Comparison of ENCODE assay signal across 30 cellular contexts in the genomic region with DNA sequence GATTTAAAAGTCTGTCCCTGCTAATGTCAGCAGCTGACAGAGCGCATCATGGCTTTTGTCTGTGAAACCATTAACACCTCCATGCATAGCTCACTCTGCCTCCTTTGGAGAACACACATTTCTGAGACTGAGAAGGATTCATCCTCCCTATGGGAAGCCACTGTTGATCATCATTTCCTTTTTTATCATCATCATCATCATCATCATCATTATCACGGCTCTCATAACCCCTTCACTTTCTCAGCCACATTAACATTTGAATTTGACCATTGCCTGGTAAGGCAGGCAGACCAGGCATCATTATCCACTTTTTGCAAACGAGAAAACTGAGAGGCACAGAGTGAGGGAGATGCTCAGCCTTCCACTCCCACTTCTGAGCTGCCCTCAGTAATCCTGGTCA.
"Had no signal": no experiment of that assay in that cellular context is flagged by ENCODE, and none has a peak within 500 bp of the region (broad histone marks: within the 10 kb centered on the region; RNA-seq: fewer than 3 reads in every experiment).

No MANE protein-coding gene starts in this region.

- H3K4me1 ChIP-seq: ascending aorta, breast epithelium, colonic mucosa, esophagus squamous epithelium, gastroesophageal sphincter, heart right ventricle had no signal

- DNase-seq: activated CD4-positive, alpha-beta memory T cell treated with anti-CD3 and anti-CD28 coated beads, Interleukin-2, amount 10 ng/mL, durations not matched to agents 7 days and 5 days; activated CD4-positive, alpha-beta T cell treated with anti-CD3 and anti-CD28 coated beads for 1 hour; activated CD4-positive, alpha-beta T cell treated with anti-CD3 and anti-CD28 coated beads for 4 hours; activated CD4-positive, alpha-beta T cell treated with anti-CD3 and anti-CD28 coated beads, Interleukin-2, amount 10 ng/mL, durations not matched to agents 7 days and 5 days; activated CD4-positive, alpha-beta T cell treated with anti-CD3 and anti-CD28 coated beads, Interleukin-2, amount 50 U/mL, for 4 hours; activated CD8-positive, alpha-beta memory T cell treated with anti-CD3 and anti-CD28 coated beads, Interleukin-2, amount 50 U/mL, for 48 hours; activated gamma-delta T cell; activated naive CD4-positive, alpha-beta T cell; activated naive CD4-positive, alpha-beta T cell treated with anti-CD3 and anti-CD28 coated beads, Interleukin-2, amount 10 ng/mL, durations not matched to agents 7 days and 5 days; activated naive CD8-positive, alpha-beta T cell treated with anti-CD3 and anti-CD28 coated beads, Interleukin-2, amount 10 ng/mL, durations not matched to agents 7 days and 5 days; activated T-cell treated with anti-CD3 and anti-CD28 coated beads for 4 hours; activated T-cell treated with anti-CD3 and anti-CD28 coated beads, Interleukin-2, amount 50 U/mL, for 24 hours; activated T-cell treated with anti-CD3 and anti-CD28 coated beads, Interleukin-2, amount 50 U/mL, for 72 hours; central memory CD4-positive, alpha-beta T cell; cerebellar nuclear complex; colonic mucosa; effector CD8-positive, alpha-beta T cell; esophagus squamous epithelium; foreskin melanocyte; heart right ventricle; T-helper 2 cell had no signal

- H3K27ac ChIP-seq: ascending aorta, breast epithelium, cardiac muscle cell, colonic mucosa, epithelial cell of prostate, esophagus squamous epithelium, gastroesophageal sphincter, heart right ventricle had no signal

- H3K4me3 Mint-ChIP-seq: activated CD4-positive, alpha-beta memory T cell treated with anti-CD3 and anti-CD28 coated beads, Interleukin-2, amount 10 ng/mL, durations not matched to agents 7 days and 5 days; activated CD4-positive, alpha-beta T cell treated with anti-CD3 and anti-CD28 coated beads, Interleukin-2, amount 10 ng/mL, durations not matched to agents 7 days and 5 days; activated naive CD4-positive, alpha-beta T cell treated with anti-CD3 and anti-CD28 coated beads, Interleukin-2, amount 10 ng/mL, durations not matched to agents 7 days and 5 days; activated naive CD8-positive, alpha-beta T cell treated with anti-CD3 and anti-CD28 coated beads, Interleukin-2, amount 10 ng/mL, durations not matched to agents 7 days and 5 days; activated T-cell treated with anti-CD3 and anti-CD28 coated beads, Interleukin-2, amount 50 U/mL, for 24 hours; activated T-cell treated with anti-CD3 and anti-CD28 coated beads, Interleukin-2, amount 50 U/mL, for 72 hours; brain had no signal

- H3K9me3 ChIP-seq: ascending aorta, breast epithelium, colonic mucosa, esophagus squamous epithelium, gastroesophageal sphincter, heart right ventricle had no signal

- FAIRE-seq: endometrium, endothelial cell of umbilical vein had no signal

- H3K27me3 Mint-ChIP-seq: activated CD4-positive, alpha-beta memory T cell treated with anti-CD3 and anti-CD28 coated beads, Interleukin-2, amount 10 ng/mL, durations not matched to agents 7 days and 5 days; activated CD4-positive, alpha-beta T cell treated with anti-CD3 and anti-CD28 coated beads, Interleukin-2, amount 10 ng/mL, durations not matched to agents 7 days and 5 days; activated naive CD4-positive, alpha-beta T cell treated with anti-CD3 and anti-CD28 coated beads, Interleukin-2, amount 10 ng/mL, durations not matched to agents 7 days and 5 days; activated naive CD8-positive, alpha-beta T cell treated with anti-CD3 and anti-CD28 coated beads, Interleukin-2, amount 10 ng/mL, durations not matched to agents 7 days and 5 days; activated T-cell treated with anti-CD3 and anti-CD28 coated beads, Interleukin-2, amount 50 U/mL, for 24 hours; brain had no signal

- H3K36me3 ChIP-seq: breast epithelium, cardiac muscle cell, colonic mucosa had no signal

- H3K4me1 Mint-ChIP-seq: activated CD4-positive, alpha-beta memory T cell treated with anti-CD3 and anti-CD28 coated beads, Interleukin-2, amount 10 ng/mL, durations not matched to agents 7 days and 5 days; activated CD4-positive, alpha-beta T cell treated with anti-CD3 and anti-CD28 coated beads, Interleukin-2, amount 10 ng/mL, durations not matched to agents 7 days and 5 days; activated naive CD4-positive, alpha-beta T cell treated with anti-CD3 and anti-CD28 coated beads, Interleukin-2, amount 10 ng/mL, durations not matched to agents 7 days and 5 days; activated naive CD8-positive, alpha-beta T cell treated with anti-CD3 and anti-CD28 coated beads, Interleukin-2, amount 10 ng/mL, durations not matched to agents 7 days and 5 days had no signal

- ATAC-seq: activated naive CD4-positive, alpha-beta T cell treated with anti-CD3 and anti-CD28 coated beads, Interleukin-2, amount 50 U/mL, for 72 hours; activated T-cell treated with anti-CD3 and anti-CD28 coated beads, Interleukin-2, amount 50 U/mL, for 72 hours; gastroesophageal sphincter; heart right ventricle had no signal

- H3K27ac Mint-ChIP-seq: activated CD4-positive, alpha-beta memory T cell treated with anti-CD3 and anti-CD28 coated beads, Interleukin-2, amount 10 ng/mL, durations not matched to agents 7 days and 5 days; activated CD4-positive, alpha-beta T cell treated with anti-CD3 and anti-CD28 coated beads, Interleukin-2, amount 10 ng/mL, durations not matched to agents 7 days and 5 days; activated naive CD4-positive, alpha-beta T cell treated with anti-CD3 and anti-CD28 coated beads, Interleukin-2, amount 10 ng/mL, durations not matched to agents 7 days and 5 days; activated naive CD4-positive, alpha-beta T cell treated with anti-CD3 and anti-CD28 coated beads, Interleukin-2, amount 50 U/mL, for 72 hours; activated naive CD8-positive, alpha-beta T cell treated with anti-CD3 and anti-CD28 coated beads, Interleukin-2, amount 10 ng/mL, durations not matched to agents 7 days and 5 days; activated T-cell treated with anti-CD3 and anti-CD28 coated beads, Interleukin-2, amount 50 U/mL, for 24 hours; activated T-cell treated with anti-CD3 and anti-CD28 coated beads, Interleukin-2, amount 50 U/mL, for 72 hours; brain had no signal

- H3K4me3 ChIP-seq: ascending aorta, breast epithelium, cardiac muscle cell, colonic mucosa, esophagus squamous epithelium, gastroesophageal sphincter, heart right ventricle had no signal

- H3K27me3 ChIP-seq: ascending aorta, breast epithelium, cardiac muscle cell, colonic mucosa, esophagus squamous epithelium, gastroesophageal sphincter, heart right ventricle had no signal
